12 cellular contexts compared by ENCODE assay signal in genomic region chr18:59848002-59848401, GRCh38. TPM values are rescaled to one million over a fixed set of nuclear protein-coding genes. Genes with fewer than 3 reads are reported as not detected.
A peak's percentile ranks its signal among the peaks of the same experiment; 100 is the strongest.
DNase-seq lines count a peak whose midpoint lies in the region; ATAC-seq, FAIRE-seq and TF ChIP-seq lines count a peak whose summit lies in the region.
"Had no signal": no experiment of that assay in that cellular context is flagged by ENCODE, and none has a peak within 500 bp of the region (broad histone marks: within the 10 kb centered on the region; RNA-seq: fewer than 3 reads in every experiment).

No MANE protein-coding gene starts in this region.

- no peak for FAIRE-seq in bronchial epithelial cell (lab: Jason Lieb, UNC)
- FAIRE-seq in pancreas (lab: Jason Lieb, UNC), result no peak

- H3K4me1 ChIP-seq in Loucy (ENCODE audit: insufficient read depth, low read length, poor library complexity, severe bottlenecking) (peaks cover 7% of the 10 kb centered on the region), pancreas (no peaks in the 10 kb centered on the region)
- H3K4me1 ChIP-seq: right atrium auricular region had no signal

- H4K20me1 ChIP-seq in Loucy (ENCODE audit: insufficient read depth, low read length, poor library complexity, severe bottlenecking), result no peaks in the 10 kb centered on the region

- H3K27me3 ChIP-seq in Loucy (ENCODE audit: insufficient read depth, low read length, poor library complexity, severe bottlenecking) (no peaks in the 10 kb centered on the region), bronchial epithelial cell (ENCODE audit: control insufficient read depth, insufficient read depth, low read length) (no peaks in the 10 kb centered on the region), pancreas (no peaks in the 10 kb centered on the region)
- H3K27me3 ChIP-seq: dorsolateral prefrontal cortex, right atrium auricular region had no signal

- no peaks in the 10 kb centered on the region; the same call in 1 of the 2 replicates for H3F3A ChIP-seq in Loucy (ENCODE audit: low read depth)

- H3K4me3 ChIP-seq in Loucy (ENCODE audit: low read length, poor library complexity, severe bottlenecking), result no peak overlapping the region
- no peak overlapping the region for H3K4me3 ChIP-seq in bronchial epithelial cell (ENCODE audit: low read depth, low read length)
- H3K4me3 ChIP-seq in pancreas, result no peak overlapping the region
- H3K4me3 ChIP-seq: dorsolateral prefrontal cortex, right atrium auricular region had no signal

- intact Hi-C loops in pancreas (cut with DNase I), result no loop called here

- no peak overlapping the region for H3K27ac ChIP-seq in pancreas
- H3K27ac ChIP-seq: dorsolateral prefrontal cortex, right atrium auricular region had no signal

- TF ChIP-seq CTCF in Loucy (conservative IDR thresholded peaks at IDR 0.05; ENCODE audit: low read length), result no peak
- no peak for TF ChIP-seq CTCF in bronchial epithelial cell (IDR thresholded peaks at IDR 0.05; ENCODE audit: insufficient read depth, low read length, severe bottlenecking)
- TF ChIP-seq CTCF in pancreas (IDR thresholded peaks at IDR 0.05), result no peak

- ATAC-seq in GM18498 (IDR thresholded peaks at IDR 0.05; ENCODE audit: unreplicated experiment) (peak; percentile 33), GM21528 (IDR thresholded peaks at IDR 0.05; ENCODE audit: low FRiP score, unreplicated experiment) (peak; percentile 28), GM21381 (IDR thresholded peaks at IDR 0.05; ENCODE audit: unreplicated experiment) (no peak), pancreas (no peak)

- no peak overlapping the region for H3K4me2 ChIP-seq in Loucy (ENCODE audit: low read depth, low read length, poor library complexity, severe bottlenecking)

- 0 out of 2 replicates have a peak overlapping the region, but pooled peaks have one; percentile 11 for H2AFZ ChIP-seq in Loucy (ENCODE audit: low read length)

- WGBS in pancreas, 2 donors, result 44 to 46% methylated on average over 4 of the region's 4 CpGs

- DNase-seq in bronchial epithelial cell (ENCODE audit: low read depth), result peak; percentile 23
- DNase-seq in pancreas, result no peak
- DNase-seq in ecto neural progenitor cell (ENCODE audit: low spot score), result no peak
- DNase-seq in LoVo (ENCODE audit: low spot score), result no peak
- DNase-seq: activated CD4-positive, alpha-beta T cell treated with anti-CD3 and anti-CD28 coated beads for 1 hour; dorsolateral prefrontal cortex; NCI-H187 treated with DMSO at 0.1 percent for 48 hours had no signal

- H3K36me3 ChIP-seq in Loucy (ENCODE audit: insufficient read depth, low read length) (no peaks in the 10 kb centered on the region), bronchial epithelial cell (ENCODE audit: control insufficient read depth, insufficient read depth, low read length) (no peaks in the 10 kb centered on the region), pancreas (no peaks in the 10 kb centered on the region)
- H3K36me3 ChIP-seq: right atrium auricular region had no signal

- no peaks in the 10 kb centered on the region for H3K79me2 ChIP-seq in Loucy (ENCODE audit: insufficient read depth, low read length)

- H3K9me3 ChIP-seq in Loucy (ENCODE audit: insufficient read depth, low read depth, low read length) (no peaks in the 10 kb centered on the region), pancreas (no peaks in the 10 kb centered on the region)
- H3K9me3 ChIP-seq: right atrium auricular region had no signal

- H3K9ac ChIP-seq in Loucy (ENCODE audit: low read depth, low read length, poor library complexity, severe bottlenecking), result no peak overlapping the region

- no peaks in the 10 kb centered on the region for H3K9me2 ChIP-seq in Loucy (replicated peaks; ENCODE audit: low read depth, low read length)

RNA-seq across cellular contexts. Expression of gene PMAIP1, which starts 51.8 kb away (rescaled TPM):
- total RNA-seq in bronchial epithelial cell (12.1 and 16.6 TPM in 2 replicates), pancreas (1 to 10 TPM in 3 of 6 donors, under 1 TPM in 3; 0.16 to 2.4 (median 1.1) TPM)
- under 1 TPM; 0.28 to 0.87 TPM for polyA plus RNA-seq in pancreas

Comparison
In these comparisons a context has a peak if more than half of its experiments do, and no peak if none do; other contexts are left out.
1. ATAC-seq: peak in GM18498 (single experiment) and GM21528 (single experiment); none in GM21381 (single experiment) and pancreas (0 of 4).